Comparison of ENCODE assay signal across 29 cellular contexts in the genomic region with DNA sequence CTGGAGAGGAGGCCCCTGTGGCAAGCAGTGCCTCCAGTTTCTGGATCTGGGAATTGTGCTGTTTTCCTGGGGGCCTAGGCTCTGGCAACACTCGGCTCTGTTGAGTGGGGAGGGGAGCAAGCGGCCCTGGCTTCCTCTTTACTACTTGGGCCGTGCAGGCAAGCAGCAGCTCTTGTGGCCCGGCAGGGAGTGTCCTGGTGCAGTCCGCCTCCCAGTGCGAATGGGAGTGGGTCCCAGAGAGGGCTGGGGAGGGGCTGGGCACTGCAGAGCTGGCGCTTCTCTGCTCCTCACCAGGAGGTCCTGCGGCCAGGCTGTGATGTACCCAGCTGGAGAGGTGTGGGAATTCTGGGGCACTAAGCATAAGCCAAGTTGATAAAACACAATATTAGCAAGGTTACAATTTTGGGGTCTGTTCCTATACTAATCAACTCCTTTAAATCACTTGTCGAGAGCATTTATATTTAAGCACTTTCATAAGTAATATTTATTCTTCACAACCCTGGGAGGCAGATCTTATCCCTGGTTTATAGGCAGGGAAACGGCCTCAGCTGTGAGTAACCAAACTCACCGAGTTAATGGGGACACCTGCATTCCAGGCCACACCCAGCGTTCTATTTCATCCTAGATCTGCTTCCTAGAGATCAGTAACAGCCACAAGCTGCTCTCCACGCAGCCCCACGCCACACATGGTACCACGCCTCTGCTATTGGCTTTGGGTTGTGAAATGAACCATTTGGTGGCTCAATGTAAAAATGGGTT.
"Had no signal": no experiment of that assay in that cellular context is flagged by ENCODE, and none has a peak within 500 bp of the region (broad histone marks: within the 10 kb centered on the region; RNA-seq: fewer than 3 reads in every experiment).

No MANE protein-coding gene starts in this region.

- H3K27me3 Mint-ChIP-seq: activated CD4-positive, alpha-beta memory T cell treated with anti-CD3 and anti-CD28 coated beads, Interleukin-2, amount 10 ng/mL, durations not matched to agents 7 days and 5 days; activated CD4-positive, alpha-beta T cell treated with anti-CD3 and anti-CD28 coated beads, Interleukin-2, amount 10 ng/mL, durations not matched to agents 7 days and 5 days; activated T-cell treated with anti-CD3 and anti-CD28 coated beads, Interleukin-2, amount 50 U/mL, for 24 hours; progenitor cell of endocrine pancreas; stimulated activated naive CD8-positive, alpha-beta T cell treated with anti-CD3 and anti-CD28 coated beads, Interleukin-15, Interleukin-2, amounts not matched to agents 100 ng/mL and 50 ng/mL, for 24 hours had no signal

- H3K9me3 Mint-ChIP-seq: activated CD4-positive, alpha-beta memory T cell treated with anti-CD3 and anti-CD28 coated beads, Interleukin-2, amount 10 ng/mL, durations not matched to agents 7 days and 5 days; activated CD4-positive, alpha-beta T cell treated with anti-CD3 and anti-CD28 coated beads, Interleukin-2, amount 10 ng/mL, durations not matched to agents 7 days and 5 days; activated naive CD4-positive, alpha-beta T cell treated with anti-CD3 and anti-CD28 coated beads, Interleukin-2, amount 10 ng/mL, durations not matched to agents 7 days and 5 days; effector memory CD8-positive, alpha-beta T cell; stimulated activated naive CD8-positive, alpha-beta T cell treated with anti-CD3 and anti-CD28 coated beads, Interleukin-15, Interleukin-2, amounts not matched to agents 100 ng/mL and 50 ng/mL, for 24 hours had no signal

- H3K4me1 ChIP-seq: foreskin keratinocyte, heart right ventricle had no signal

- H3K27me3 ChIP-seq: brain microvascular endothelial cell, foreskin keratinocyte, heart right ventricle, neutrophil, ovary, upper lobe of left lung had no signal

- H3K27ac Mint-ChIP-seq: activated CD4-positive, alpha-beta memory T cell treated with anti-CD3 and anti-CD28 coated beads, Interleukin-2, amount 10 ng/mL, durations not matched to agents 7 days and 5 days; activated CD4-positive, alpha-beta T cell treated with anti-CD3 and anti-CD28 coated beads, Interleukin-2, amount 10 ng/mL, durations not matched to agents 7 days and 5 days; activated naive CD4-positive, alpha-beta T cell treated with anti-CD3 and anti-CD28 coated beads, Interleukin-2, amount 10 ng/mL, durations not matched to agents 7 days and 5 days; activated T-cell treated with anti-CD3 and anti-CD28 coated beads, Interleukin-2, amount 50 U/mL, for 24 hours; effector memory CD8-positive, alpha-beta T cell; nephron; progenitor cell of endocrine pancreas; stimulated activated naive CD8-positive, alpha-beta T cell treated with anti-CD3 and anti-CD28 coated beads, Interleukin-15, Interleukin-2, amounts not matched to agents 100 ng/mL and 50 ng/mL, for 24 hours; WTC11 had no signal

- H3K4me1 Mint-ChIP-seq: WTC11 had no signal

- DNase-seq: activated CD4-positive, alpha-beta memory T cell treated with anti-CD3 and anti-CD28 coated beads, Interleukin-2, amount 10 ng/mL, durations not matched to agents 7 days and 5 days; activated CD4-positive, alpha-beta T cell treated with anti-CD3 and anti-CD28 coated beads for 1 hour; activated CD4-positive, alpha-beta T cell treated with anti-CD3 and anti-CD28 coated beads, Interleukin-2, amount 10 ng/mL, durations not matched to agents 7 days and 5 days; activated CD8-positive, alpha-beta memory T cell treated with anti-CD3 and anti-CD28 coated beads, Interleukin-2, amount 50 U/mL, for 48 hours; activated gamma-delta T cell; activated naive CD4-positive, alpha-beta T cell treated with anti-CD3 and anti-CD28 coated beads, Interleukin-2, amount 10 ng/mL, durations not matched to agents 7 days and 5 days; activated T-cell treated with anti-CD3 and anti-CD28 coated beads, Interleukin-2, amount 50 U/mL, for 24 hours; amniotic stem cell; brain microvascular endothelial cell; effector memory CD8-positive, alpha-beta T cell; heart right ventricle; left ventricle myocardium superior; mammary epithelial cell; ovary; stimulated activated CD4-positive, alpha-beta T cell treated with anti-CD3 and anti-CD28 coated beads, Interleukin-12 subunit alpha, Interleukin-12 subunit beta, amount 100 ng/mL, for 4 hours; stimulated activated CD4-positive, alpha-beta T cell treated with anti-CD3 and anti-CD28 coated beads, Interleukin-4, amount 100 ng/mL, for 1 hour; T-helper 2 cell had no signal

- H3K36me3 Mint-ChIP-seq: activated naive CD4-positive, alpha-beta T cell treated with anti-CD3 and anti-CD28 coated beads, Interleukin-2, amount 10 ng/mL, durations not matched to agents 7 days and 5 days had no signal

- H3K27ac ChIP-seq: brain microvascular endothelial cell, coronary artery, foreskin keratinocyte, heart right ventricle, neutrophil, ovary, skin epidermis, thoracic aorta, upper lobe of left lung had no signal

- ATAC-seq: effector memory CD8-positive, alpha-beta T cell; esophagus mucosa; foreskin keratinocyte; sciatic nerve; WTC11 had no signal

- H3K36me3 ChIP-seq: brain microvascular endothelial cell, heart right ventricle, neutrophil, ovary, thoracic aorta, upper lobe of left lung had no signal

- H3K4me3 ChIP-seq: coronary artery, heart right ventricle, ovary, skin epidermis, thoracic aorta, upper lobe of left lung had no signal

- H3K9me3 ChIP-seq: heart right ventricle, neutrophil, ovary, thoracic aorta, upper lobe of left lung had no signal

- H3K4me3 Mint-ChIP-seq: activated CD4-positive, alpha-beta memory T cell treated with anti-CD3 and anti-CD28 coated beads, Interleukin-2, amount 10 ng/mL, durations not matched to agents 7 days and 5 days; activated CD4-positive, alpha-beta T cell treated with anti-CD3 and anti-CD28 coated beads, Interleukin-2, amount 10 ng/mL, durations not matched to agents 7 days and 5 days; activated naive CD4-positive, alpha-beta T cell treated with anti-CD3 and anti-CD28 coated beads, Interleukin-2, amount 10 ng/mL, durations not matched to agents 7 days and 5 days; activated T-cell treated with anti-CD3 and anti-CD28 coated beads, Interleukin-2, amount 50 U/mL, for 24 hours; effector memory CD8-positive, alpha-beta T cell; nephron; stimulated activated naive CD8-positive, alpha-beta T cell treated with anti-CD3 and anti-CD28 coated beads, Interleukin-15, Interleukin-2, amounts not matched to agents 100 ng/mL and 50 ng/mL, for 24 hours; WTC11 had no signal
